In the genomic region with DNA sequence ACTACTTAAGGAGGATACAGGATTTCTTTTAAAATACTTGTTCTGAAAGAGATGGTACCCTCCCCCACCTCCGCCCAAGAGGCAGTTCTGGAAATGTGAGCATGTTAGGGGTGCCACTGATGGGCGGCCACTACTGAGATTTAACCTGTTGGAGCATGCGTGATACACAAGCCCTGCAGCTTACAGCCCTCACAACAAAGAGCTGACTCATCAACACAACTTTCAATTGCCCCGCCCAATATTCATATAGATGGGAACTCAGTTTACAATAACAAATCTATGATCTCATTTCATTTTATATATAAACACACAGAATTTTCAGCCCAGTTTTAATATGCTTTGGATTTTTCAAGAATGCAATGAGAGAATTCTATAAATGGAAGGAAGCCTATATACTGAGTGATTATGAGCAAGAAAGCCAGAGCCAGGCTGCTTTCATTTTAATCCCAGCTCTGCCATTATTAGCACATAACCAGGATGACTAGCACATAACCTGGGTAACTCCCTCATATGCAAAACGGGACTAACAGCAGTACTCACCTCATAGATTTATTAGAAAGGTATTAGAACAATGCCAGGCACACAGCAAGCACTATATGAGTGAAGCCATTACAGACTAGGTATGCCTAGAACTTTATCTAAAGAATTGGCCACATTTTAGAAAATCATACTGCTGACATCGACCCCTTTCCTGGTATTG, we compare ENCODE assay signal across 21 cellular contexts. TPM values are rescaled to one million over a fixed set of nuclear protein-coding genes. Genes with fewer than 3 reads are reported as not detected.
"Had no signal": no experiment of that assay in that cellular context is flagged by ENCODE, and none has a peak within 500 bp of the region (broad histone marks: within the 10 kb centered on the region; RNA-seq: fewer than 3 reads in every experiment).

No MANE protein-coding gene starts in this region.

- H3K79me2 ChIP-seq: hepatocyte, parathyroid adenoma had no signal

- H3K4me1 ChIP-seq: colonic mucosa, lower lobe of right lung, parathyroid adenoma, uterus had no signal

- H3K36me3 ChIP-seq: lower lobe of right lung, thyroid gland, uterus had no signal

- H3K27me3 ChIP-seq: colonic mucosa, esophagus muscularis mucosa, hepatocyte, sigmoid colon, spleen, thyroid gland, uterus had no signal

- H2AFZ ChIP-seq: hepatocyte, parathyroid adenoma had no signal

- DNase-seq: activated CD4-positive, alpha-beta T cell treated with anti-CD3 and anti-CD28 coated beads, Interleukin-2, amount 50 U/mL, for 1 hour; activated CD4-positive, CD25-positive, alpha-beta regulatory T cell; activated CD8-positive, alpha-beta memory T cell treated with anti-CD3 and anti-CD28 coated beads, Interleukin-2, amount 50 U/mL, for 4 hours; activated naive CD4-positive, alpha-beta T cell treated with anti-CD3 and anti-CD28 coated beads, Interleukin-2, amount 10 ng/mL, durations not matched to agents 7 days and 5 days; activated naive CD8-positive, alpha-beta T cell treated with anti-CD3 and anti-CD28 coated beads, Interleukin-2, amount 50 U/mL, for 24 hours; activated T-cell treated with anti-CD3 and anti-CD28 coated beads, Interleukin-2, amount 50 U/mL, for 4 hours; anterior cingulate cortex; colonic mucosa; left colon; lower lobe of right lung; sigmoid colon; spleen; stimulated activated CD4-positive, alpha-beta T cell treated with anti-CD3 and anti-CD28 coated beads, Interleukin-4, amount 100 ng/mL, for 4 hours; stimulated activated naive B cell treated with anti-CD40 and anti-IgM and Interleukin-4, amounts not matched to agents 10 μg/mL and 1 μg/mL and 100 μg/mL, for 72 hours; T1000; thyroid gland; uterus had no signal

- H3K9ac ChIP-seq: parathyroid adenoma had no signal

- H3K9me3 ChIP-seq: colonic mucosa, esophagus muscularis mucosa, lower lobe of right lung, sigmoid colon, spleen, thyroid gland, uterus had no signal

- H3K27ac ChIP-seq: colonic mucosa, esophagus muscularis mucosa, hepatocyte, lower lobe of right lung, parathyroid adenoma, spleen, thyroid gland, uterus had no signal

- ATAC-seq: activated naive CD8-positive, alpha-beta T cell treated with anti-CD3 and anti-CD28 coated beads, Interleukin-2, amount 50 U/mL, for 24 hours; activated T-cell treated with anti-CD3 and anti-CD28 coated beads, Interleukin-2, amount 50 U/mL, for 4 hours; left colon; lower lobe of right lung; natural killer cell treated with Interleukin-12 subunit alpha and Interleukin-12 subunit beta and Interleukin-15 and Interleukin-18, amount 100 ng/mL, for 72 hours; stimulated activated naive B cell treated with anti-CD40 and anti-IgM and Interleukin-4, amounts not matched to agents 10 μg/mL and 1 μg/mL and 100 μg/mL, for 72 hours had no signal

- H3K4me2 ChIP-seq: hepatocyte had no signal

- H3K4me3 ChIP-seq: colonic mucosa, esophagus muscularis mucosa, hepatocyte, lower lobe of right lung, sigmoid colon, spleen, thyroid gland, uterus had no signal

RNA-seq across cellular contexts. Expression of a gene that starts 45.6 kb away (rescaled TPM):
- polyA plus RNA-seq: hepatocyte had no signal
